1 cellular context compared by ENCODE assay signal in the genomic region with DNA sequence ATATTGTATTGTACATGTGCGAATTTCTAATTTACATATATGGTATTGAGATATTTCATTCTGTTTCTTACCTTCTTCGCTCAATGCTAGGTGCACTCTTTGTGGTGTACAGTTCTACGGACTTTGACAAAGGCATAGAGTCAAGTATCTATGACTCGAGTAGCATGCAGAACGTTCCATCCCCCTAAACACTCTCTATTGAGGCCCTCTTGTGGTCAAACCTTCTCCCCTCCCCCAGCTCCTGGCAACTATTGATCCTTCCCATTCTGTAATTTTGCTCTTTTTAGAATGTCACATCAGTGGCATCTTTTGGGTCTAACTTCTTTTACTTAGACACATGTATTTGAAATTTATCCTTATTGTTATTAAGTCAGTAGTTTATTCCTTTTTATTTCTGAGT.
TF ChIP-seq lines count a peak whose summit lies in the region.

No MANE protein-coding gene starts in this region.

TF ChIP-seq in GM23338, 12 proteins besides CTCF, POLR2A, EP300 and RAD21 (continued from another document):
- TF ChIP-seq, protein P1, sequence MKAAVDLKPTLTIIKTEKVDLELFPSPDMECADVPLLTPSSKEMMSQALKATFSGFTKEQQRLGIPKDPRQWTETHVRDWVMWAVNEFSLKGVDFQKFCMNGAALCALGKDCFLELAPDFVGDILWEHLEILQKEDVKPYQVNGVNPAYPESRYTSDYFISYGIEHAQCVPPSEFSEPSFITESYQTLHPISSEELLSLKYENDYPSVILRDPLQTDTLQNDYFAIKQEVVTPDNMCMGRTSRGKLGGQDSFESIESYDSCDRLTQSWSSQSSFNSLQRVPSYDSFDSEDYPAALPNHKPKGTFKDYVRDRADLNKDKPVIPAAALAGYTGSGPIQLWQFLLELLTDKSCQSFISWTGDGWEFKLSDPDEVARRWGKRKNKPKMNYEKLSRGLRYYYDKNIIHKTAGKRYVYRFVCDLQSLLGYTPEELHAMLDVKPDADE (IDR thresholded peaks at IDR 0.05), result no peak
- TF ChIP-seq NANOG (IDR thresholded peaks at IDR 0.05; ENCODE audit: borderline replicate concordance) (no peak), EZH2phosphoT487 (IDR thresholded peaks at IDR 0.05; ENCODE audit: unreplicated experiment) (no peak)
- TF ChIP-seq, protein P2, sequence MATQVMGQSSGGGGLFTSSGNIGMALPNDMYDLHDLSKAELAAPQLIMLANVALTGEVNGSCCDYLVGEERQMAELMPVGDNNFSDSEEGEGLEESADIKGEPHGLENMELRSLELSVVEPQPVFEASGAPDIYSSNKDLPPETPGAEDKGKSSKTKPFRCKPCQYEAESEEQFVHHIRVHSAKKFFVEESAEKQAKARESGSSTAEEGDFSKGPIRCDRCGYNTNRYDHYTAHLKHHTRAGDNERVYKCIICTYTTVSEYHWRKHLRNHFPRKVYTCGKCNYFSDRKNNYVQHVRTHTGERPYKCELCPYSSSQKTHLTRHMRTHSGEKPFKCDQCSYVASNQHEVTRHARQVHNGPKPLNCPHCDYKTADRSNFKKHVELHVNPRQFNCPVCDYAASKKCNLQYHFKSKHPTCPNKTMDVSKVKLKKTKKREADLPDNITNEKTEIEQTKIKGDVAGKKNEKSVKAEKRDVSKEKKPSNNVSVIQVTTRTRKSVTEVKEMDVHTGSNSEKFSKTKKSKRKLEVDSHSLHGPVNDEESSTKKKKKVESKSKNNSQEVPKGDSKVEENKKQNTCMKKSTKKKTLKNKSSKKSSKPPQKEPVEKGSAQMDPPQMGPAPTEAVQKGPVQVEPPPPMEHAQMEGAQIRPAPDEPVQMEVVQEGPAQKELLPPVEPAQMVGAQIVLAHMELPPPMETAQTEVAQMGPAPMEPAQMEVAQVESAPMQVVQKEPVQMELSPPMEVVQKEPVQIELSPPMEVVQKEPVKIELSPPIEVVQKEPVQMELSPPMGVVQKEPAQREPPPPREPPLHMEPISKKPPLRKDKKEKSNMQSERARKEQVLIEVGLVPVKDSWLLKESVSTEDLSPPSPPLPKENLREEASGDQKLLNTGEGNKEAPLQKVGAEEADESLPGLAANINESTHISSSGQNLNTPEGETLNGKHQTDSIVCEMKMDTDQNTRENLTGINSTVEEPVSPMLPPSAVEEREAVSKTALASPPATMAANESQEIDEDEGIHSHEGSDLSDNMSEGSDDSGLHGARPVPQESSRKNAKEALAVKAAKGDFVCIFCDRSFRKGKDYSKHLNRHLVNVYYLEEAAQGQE (IDR thresholded peaks at IDR 0.05; ENCODE audit: unreplicated experiment), result no peak
